Comparison of ENCODE assay signal across 14 cellular contexts in genomic region chr2:237791977-237792727, GRCh38. TPM values are rescaled to one million over a fixed set of nuclear protein-coding genes. Genes with fewer than 3 reads are reported as not detected.
DNase-seq lines count a peak whose midpoint lies in the region; ATAC-seq and TF ChIP-seq lines count a peak whose summit lies in the region.
"Had no signal": no experiment of that assay in that cellular context is flagged by ENCODE, and none has a peak within 500 bp of the region (broad histone marks: within the 10 kb centered on the region; RNA-seq: fewer than 3 reads in every experiment).

No MANE protein-coding gene starts in this region.

- H2AFZ ChIP-seq in HCT116 (ENCODE audit: low read depth, low read length, poor library complexity, severe bottlenecking) = no peak overlapping the region

- no peak overlapping the region for H3K4me2 ChIP-seq in HCT116 (ENCODE audit: low read length)

- TF ChIP-seq CTCF in HCT116 (IDR thresholded peaks at IDR 0.05 in 2 of 3, conservative IDR thresholded peaks at IDR 0.05 in 1 of 3; ENCODE audit: borderline replicate concordance in 1 of 3, insufficient read depth in 1 of 3, low read depth in 2 of 3, low read length in 2 of 3) = peak in 2 of 3 experiments; percentile 39 to 45; a peak in 3 of 6 replicates
- TF ChIP-seq CTCF in transverse colon (IDR thresholded peaks at IDR 0.05) = no peak

- H3K27ac ChIP-seq in HCT116 (ENCODE audit: low read depth, low read length) = no peak overlapping the region
- no peak overlapping the region for H3K27ac ChIP-seq in transverse colon
- H3K27ac ChIP-seq: C4-2B had no signal

- no peak for TF ChIP-seq POLR2A in HCT116 (IDR thresholded peaks at IDR 0.05; ENCODE audit: borderline replicate concordance, extremely low read depth, insufficient read depth, insufficient read length)
- no peak for TF ChIP-seq POLR2A in transverse colon (IDR thresholded peaks at IDR 0.05)

- intact Hi-C loops in HCT116 (cut with micrococcal nuclease) = no loop called here
- intact Hi-C loops in transverse colon (cut with DNase I; ENCODE audit: low total_unique reads) = no loop called here

- peaks cover 0 to 2% of the 10 kb centered on the region in 2 experiments; a peak in 2 of 4 replicates for H3K9me3 ChIP-seq in HCT116 (ENCODE audit: control insufficient read depth in 1 of 2, insufficient read depth in 1 of 2, low read depth in 1 of 2, low read length in 2 of 2)
- H3K9me3 ChIP-seq in transverse colon = peaks cover 1 to 2% of the 10 kb centered on the region in 2 donors

- H3K36me3 ChIP-seq in HCT116 (ENCODE audit: control insufficient read depth in 1 of 2, insufficient read depth in 2 of 2, low read length in 2 of 2) (peaks cover 0 to 1% of the 10 kb centered on the region in 2 experiments; a peak in 1 of 4 replicates), transverse colon (no peaks in the 10 kb centered on the region)

- peak; percentile 81 for ATAC-seq in HCT116
- ATAC-seq in HG03342 (IDR thresholded peaks at IDR 0.05; ENCODE audit: unreplicated experiment) = no peak
- no peak for ATAC-seq in HG03432 (IDR thresholded peaks at IDR 0.05; ENCODE audit: unreplicated experiment)
- ATAC-seq: stimulated activated effector memory CD8-positive, alpha-beta T cell treated with anti-CD3 and anti-CD28 coated beads, Interleukin-12 subunit alpha, Interleukin-12 subunit beta, amount 100 ng/mL, for 72 hours; T-cell had no signal

- peak; percentile 13; the same call in 1 of the 2 replicates for TF ChIP-seq RAD21 in HCT116 (IDR thresholded peaks at IDR 0.05; ENCODE audit: low read depth)

- DNase-seq in AG08395 (ENCODE audit: low spot score) = peak; percentile 18
- no peak for DNase-seq in HCT116 (ENCODE audit: low read depth, low spot score)
- peak; percentile 95 for DNase-seq in amniotic epithelial cell (ENCODE audit: low read depth)
- DNase-seq in iPS-NIHi11 (ENCODE audit: low spot score) = peak; percentile 52
- DNase-seq in transverse colon = no peak
- no peak for DNase-seq in NCI-H446 treated with DMSO at 0.1 percent for 48 hours (lab: John Stamatoyannopoulos, UW)
- DNase-seq: cerebellar nuclear complex, KG1, NCI-H69, T-cell had no signal

- TF ChIP-seq EP300 in transverse colon (IDR thresholded peaks at IDR 0.05; ENCODE audit: low read depth) = no peak

- POLR2A ChIA-PET in HCT116 (lab: Charles Lee) = no interaction called here

- BruUV-seq in HCT116 (replicated peaks; lab: Mats Ljungman, UMichigan) = no TSS peak

- RAD21 ChIA-PET in HCT116 (lab: Charles Lee; ENCODE audit: low non-redundant PET in 1 of 2, low total read pairs in 2 of 2, uncharacterized antibody in 2 of 2, unreplicated experiment in 2 of 2) = no interaction called here

- CTCF ChIA-PET in HCT116 (lab: Charles Lee) = no interaction called here

- in situ Hi-C loops in transverse colon (cut with MboI; ENCODE audit: low pct_ligation_motif_present in 1 of 4, low pct_unique_long_range_greater_than_20kb in 1 of 4, low sequenced_read_pairs in 3 of 4) = no loop called here

- 81% methylated on average over 6 of the region's 6 CpGs for WGBS in transverse colon (ENCODE audit: low coverage in 1 of 2), 2 donors

- no peak overlapping the region for H3K9ac ChIP-seq in HCT116 (ENCODE audit: low read length)

- no peaks in the 10 kb centered on the region for H4K20me1 ChIP-seq in HCT116 (ENCODE audit: insufficient read depth)

- H3K27me3 ChIP-seq in HCT116 (ENCODE audit: insufficient read depth, low read length) (no peaks in the 10 kb centered on the region), transverse colon (no peaks in the 10 kb centered on the region)

- H3K79me2 ChIP-seq in HCT116 (ENCODE audit: insufficient read depth, low read length) = no peaks in the 10 kb centered on the region

- H3K4me1 ChIP-seq in HCT116 (ENCODE audit: control insufficient read depth in 1 of 2, insufficient read depth in 2 of 2, low read length in 2 of 2) (no peaks in the 10 kb centered on the region), transverse colon (no peaks in the 10 kb centered on the region)

- H3K4me3 ChIP-seq in HCT116 (replicated peaks in 1 of 2; ENCODE audit: low read depth in 1 of 2, low read length in 2 of 2) (no peak overlapping the region), transverse colon (no peak overlapping the region)

- no peaks in the 10 kb centered on the region for H3K9me2 ChIP-seq in HCT116 (ENCODE audit: insufficient read depth)

TF ChIP-seq in HCT116, 20 proteins besides CTCF, POLR2A, EP300 and RAD21:
- no peak for TF ChIP-seq FOSL1 (IDR thresholded peaks at IDR 0.05; ENCODE audit: low read depth)
- no peak for TF ChIP-seq SP1 (IDR thresholded peaks at IDR 0.05; ENCODE audit: low read depth)
- TF ChIP-seq JUND (IDR thresholded peaks at IDR 0.05) = no peak
- TF ChIP-seq MAX (IDR thresholded peaks at IDR 0.05) = no peak
- TF ChIP-seq SIN3A (IDR thresholded peaks at IDR 0.05; ENCODE audit: low read depth) = no peak
- no peak for TF ChIP-seq ZBTB33 (IDR thresholded peaks at IDR 0.05; ENCODE audit: extremely low read depth, insufficient replicate concordance, low read length)

RNA-seq across cellular contexts. Expression of gene RBM44, which starts 6.4 kb away (rescaled TPM):
- total RNA-seq in HCT116 (2021; ENCODE audit: unreplicated experiment) = 0.54 TPM
- 0.09 and 0.17 TPM in 2 replicates for polyA plus RNA-seq in HCT116 (2012)
- total RNA-seq in transverse colon = 1 to 10 TPM in 1 of 4 donors, under 1 TPM in 2, not detected in 1; 0.27 to 1.2 (median 0.95) TPM

Comparison
In these comparisons a context has a peak if more than half of its experiments do, and no peak if none do; other contexts are left out.
1. DNase-seq: peak in AG08395 (single experiment), amniotic epithelial cell (single experiment) and iPS-NIHi11 (single experiment); none in HCT116 (single experiment), transverse colon (single experiment) and NCI-H446 treated with DMSO at 0.1 percent for 48 hours (single experiment).
2. CTCF ChIP-seq: peak in HCT116 (2 of 3); none in transverse colon (0 of 5).